In the genomic region with DNA sequence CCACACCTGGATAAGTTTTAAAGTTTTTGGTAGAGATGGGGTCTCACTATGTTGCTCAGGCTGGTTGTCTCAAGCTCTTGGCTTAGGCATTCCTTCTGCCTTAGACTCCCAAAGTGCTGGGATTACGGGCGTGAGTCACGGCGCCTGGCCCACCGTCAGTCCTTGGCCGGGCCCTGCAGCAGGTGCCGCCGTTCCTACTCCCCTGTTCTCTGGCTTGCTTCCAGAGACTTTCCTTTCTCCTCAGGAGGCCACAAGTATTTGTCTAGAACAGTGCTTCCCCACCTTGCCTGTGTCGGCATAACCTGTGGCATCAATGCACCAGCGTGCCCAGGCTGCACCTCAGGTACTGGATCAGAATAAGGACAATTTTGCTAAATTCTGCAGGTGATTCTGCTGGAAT, we compare ENCODE assay signal across 26 cellular contexts. TPM values are rescaled to one million over a fixed set of nuclear protein-coding genes. Genes with fewer than 3 reads are reported as not detected.
"Had no signal": no experiment of that assay in that cellular context is flagged by ENCODE, and none has a peak within 500 bp of the region (broad histone marks: within the 10 kb centered on the region; RNA-seq: fewer than 3 reads in every experiment).

No MANE protein-coding gene starts in this region.

- H3K9me3 Mint-ChIP-seq: activated B cell treated with CpG ODN at 0.5 μM for 24 hours; activated naive CD4-positive, alpha-beta T cell treated with anti-CD3 and anti-CD28 coated beads, Interleukin-2, amount 50 U/mL, for 72 hours; activated T-cell treated with anti-CD3 and anti-CD28 coated beads, Interleukin-2, amount 50 U/mL, for 24 hours; activated T-helper 17 cell treated with anti-CD3 and anti-CD28 coated beads, Interleukin-2, amount 50 U/mL, for 72 hours; immature natural killer cell had no signal

- DNase-seq: activated B cell treated with CpG ODN at 0.5 μM for 24 hours; activated CD4-positive, alpha-beta T cell treated with anti-CD3 and anti-CD28 coated beads for 36 hours; activated CD4-positive, alpha-beta T cell treated with anti-CD3 and anti-CD28 coated beads, Interleukin-2, amount 50 U/mL, for 4 hours; activated CD8-positive, alpha-beta memory T cell treated with anti-CD3 and anti-CD28 coated beads for 24 hours; activated CD8-positive, alpha-beta memory T cell treated with anti-CD3 and anti-CD28 coated beads, Interleukin-2, amount 50 U/mL, for 4 hours; activated T-cell treated with anti-CD3 and anti-CD28 coated beads, Interleukin-2, amount 50 U/mL, for 24 hours; brain microvascular endothelial cell; caudate nucleus; effector CD4-positive, alpha-beta T cell; glutamatergic neuron; immature natural killer cell; lower lobe of right lung; naive thymus-derived CD4-positive, alpha-beta T cell; stimulated activated CD4-positive, alpha-beta T cell treated with anti-CD3 and anti-CD28 coated beads, Interleukin-4, amount 100 ng/mL, for 1 hour; stimulated activated naive CD8-positive, alpha-beta T cell treated with anti-CD3 and anti-CD28 coated beads, Interleukin-15, Interleukin-2, amounts not matched to agents 100 U/mL and 50 U/mL, for 24 hours; T-helper 9 cell; thyroid gland had no signal

- H3K9me3 ChIP-seq: ascending aorta, lower lobe of right lung, prostate gland, thyroid gland had no signal

- H3K4me2 ChIP-seq: hepatocyte, neural progenitor cell had no signal

- H3K36me3 ChIP-seq: ascending aorta, brain microvascular endothelial cell, lower lobe of right lung, neural progenitor cell, prostate gland, thyroid gland had no signal

- H2AFZ ChIP-seq: hepatocyte, neural progenitor cell had no signal

- H3K4me3 Mint-ChIP-seq: activated B cell treated with CpG ODN at 0.5 μM for 24 hours; activated CD4-positive, alpha-beta T cell treated with anti-CD3 and anti-CD28 coated beads for 36 hours; activated T-cell treated with anti-CD3 and anti-CD28 coated beads, Interleukin-2, amount 50 U/mL, for 24 hours; activated T-helper 17 cell treated with anti-CD3 and anti-CD28 coated beads, Interleukin-2, amount 50 U/mL, for 72 hours; dendritic cell treated with granulocyte-macrophage colony-stimulating factor and Interleukin-4, amounts not matched to agents 40 ng/mL and 50 ng/mL, for 4 days; immature natural killer cell; naive thymus-derived CD4-positive, alpha-beta T cell; neural progenitor cell had no signal

- H3K36me3 Mint-ChIP-seq: activated naive CD4-positive, alpha-beta T cell treated with anti-CD3 and anti-CD28 coated beads, Interleukin-2, amount 50 U/mL, for 72 hours; immature natural killer cell; naive thymus-derived CD4-positive, alpha-beta T cell; neural progenitor cell had no signal

- H3K9ac ChIP-seq: neural progenitor cell had no signal

- H3K79me2 ChIP-seq: hepatocyte had no signal

- FAIRE-seq: frontal cortex had no signal

- H3K4me3 ChIP-seq: ascending aorta, hepatocyte, lower lobe of right lung, neural progenitor cell, prostate gland, thyroid gland had no signal

- H3K4me1 ChIP-seq: prostate gland had no signal

- H3K27ac ChIP-seq: ascending aorta, brain microvascular endothelial cell, hepatocyte, lower lobe of right lung, neural progenitor cell, prostate gland, thyroid gland had no signal

- H3K27ac Mint-ChIP-seq: activated B cell treated with CpG ODN at 0.5 μM for 24 hours; activated CD4-positive, alpha-beta T cell treated with anti-CD3 and anti-CD28 coated beads for 36 hours; activated naive CD4-positive, alpha-beta T cell treated with anti-CD3 and anti-CD28 coated beads, Interleukin-2, amount 50 U/mL, for 72 hours; activated T-cell treated with anti-CD3 and anti-CD28 coated beads, Interleukin-2, amount 50 U/mL, for 24 hours; activated T-helper 17 cell treated with anti-CD3 and anti-CD28 coated beads, Interleukin-2, amount 50 U/mL, for 72 hours; dendritic cell treated with granulocyte-macrophage colony-stimulating factor and Interleukin-4, amounts not matched to agents 40 ng/mL and 50 ng/mL, for 4 days; immature natural killer cell; naive thymus-derived CD4-positive, alpha-beta T cell; neural progenitor cell had no signal

RNA-seq across cellular contexts. Expression of a gene that starts 3.0 kb away (rescaled TPM):
- total RNA-seq: activated CD4-positive, alpha-beta T cell treated with anti-CD3 and anti-CD28 coated beads for 36 hours; ascending aorta; left lobe of liver had no signal
- polyA plus RNA-seq: immature natural killer cell had no signal
